Comparison of ENCODE assay signal across 1 cellular context in the genomic region with DNA sequence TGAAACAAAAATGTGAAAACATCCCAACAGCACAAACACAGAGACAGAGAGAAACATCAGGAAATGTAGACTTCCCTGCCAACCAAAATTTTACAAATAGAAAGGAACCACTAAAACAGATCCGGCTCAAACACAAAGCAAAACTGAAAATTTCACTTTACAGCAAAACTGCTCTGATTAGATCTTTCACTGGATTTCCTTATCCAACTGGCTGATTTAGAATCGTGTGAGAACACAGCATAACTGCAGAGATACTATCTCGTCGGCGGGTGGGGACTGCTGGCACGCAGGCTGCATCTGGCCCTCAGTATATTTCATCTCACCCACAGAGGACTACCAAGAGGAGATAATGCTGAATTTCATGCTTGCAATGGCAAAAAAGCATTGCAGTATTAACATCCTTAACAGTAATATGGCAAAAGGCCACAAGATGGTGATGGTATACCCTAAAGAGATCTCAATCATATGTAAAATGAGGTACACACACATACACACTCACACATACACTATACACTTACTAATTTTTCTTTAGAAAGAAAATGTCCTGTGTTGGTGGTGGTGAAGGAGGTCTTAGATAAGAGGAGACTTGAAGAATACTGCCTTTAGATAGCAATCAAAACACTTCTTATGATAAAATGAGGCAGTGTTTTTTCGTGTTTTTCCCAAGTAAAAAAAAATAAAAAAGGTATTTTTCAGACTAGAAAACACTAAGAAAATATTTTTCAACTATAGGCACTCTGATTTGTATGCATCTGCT.
A peak's percentile ranks its signal among the peaks of the same experiment; 100 is the strongest.
TF ChIP-seq lines count a peak whose summit lies in the region.

No MANE protein-coding gene starts in this region.

TF ChIP-seq in HepG2, 621 proteins besides CTCF, POLR2A, EP300 and RAD21 (continued from another document and continues in another):
- TF ChIP-seq, protein P1, sequence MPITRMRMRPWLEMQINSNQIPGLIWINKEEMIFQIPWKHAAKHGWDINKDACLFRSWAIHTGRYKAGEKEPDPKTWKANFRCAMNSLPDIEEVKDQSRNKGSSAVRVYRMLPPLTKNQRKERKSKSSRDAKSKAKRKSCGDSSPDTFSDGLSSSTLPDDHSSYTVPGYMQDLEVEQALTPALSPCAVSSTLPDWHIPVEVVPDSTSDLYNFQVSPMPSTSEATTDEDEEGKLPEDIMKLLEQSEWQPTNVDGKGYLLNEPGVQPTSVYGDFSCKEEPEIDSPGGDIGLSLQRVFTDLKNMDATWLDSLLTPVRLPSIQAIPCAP (CRISPR knock-in tag; IDR thresholded peaks at IDR 0.05; ENCODE audit: low read depth), result no peak
- TF ChIP-seq KLF16 (CRISPR knock-in tag; IDR thresholded peaks at IDR 0.05) (0 out of 4 replicates have a peak, but pooled peaks of 1 of the 2 experiments have one; percentile 53), TOE1 (CRISPR knock-in tag; IDR thresholded peaks at IDR 0.05) (no peak), CHCHD3 (CRISPR knock-in tag; IDR thresholded peaks at IDR 0.05) (no peak), TBX3 (IDR thresholded peaks at IDR 0.05; ENCODE audit: borderline replicate concordance) (no peak), CBFB (CRISPR knock-in tag; IDR thresholded peaks at IDR 0.05) (no peak), MAFK (conservative IDR thresholded peaks at IDR 0.05 in 1 of 2, IDR thresholded peaks at IDR 0.05 in 1 of 2; ENCODE audit: low read length in 2 of 2) (peak; percentile 38 to 59; a peak in 3 of 4 replicates), ERF (CRISPR knock-in tag; IDR thresholded peaks at IDR 0.05) (no peak), ZFYVE20 (CRISPR knock-in tag; IDR thresholded peaks at IDR 0.05; ENCODE audit: borderline replicate concordance, low read depth) (no peak), ZNF234 (CRISPR knock-in tag; conservative IDR thresholded peaks at IDR 0.05) (no peak), FOXC1 (CRISPR knock-in tag; IDR thresholded peaks at IDR 0.05; ENCODE audit: borderline replicate concordance) (no peak), ZNF121 (CRISPR knock-in tag; IDR thresholded peaks at IDR 0.05) (no peak), PITX1 (CRISPR knock-in tag; IDR thresholded peaks at IDR 0.05) (no peak), ARNTL (CRISPR knock-in tag; IDR thresholded peaks at IDR 0.05) (no peak), ZFY (CRISPR knock-in tag; IDR thresholded peaks at IDR 0.05) (no peak), PHF5A (CRISPR knock-in tag; IDR thresholded peaks at IDR 0.05; ENCODE audit: low read depth, unreplicated experiment) (no peak), SRSF9 (IDR thresholded peaks at IDR 0.05; ENCODE audit: borderline replicate concordance, insufficient read depth, low read depth, low read length, poor library complexity, severe bottlenecking) (no peak), RFXAP (CRISPR knock-in tag; IDR thresholded peaks at IDR 0.05; ENCODE audit: borderline replicate concordance) (no peak), ZNF572 (CRISPR knock-in tag; IDR thresholded peaks at IDR 0.05) (no peak), RXRA (CRISPR knock-in tag; IDR thresholded peaks at IDR 0.05) (no peak), DR1 (CRISPR knock-in tag; IDR thresholded peaks at IDR 0.05) (no peak), MIXL1 (CRISPR knock-in tag; IDR thresholded peaks at IDR 0.05) (peak; percentile 64; the same call in 1 of the 2 replicates), ELK4 (CRISPR knock-in tag; IDR thresholded peaks at IDR 0.05; ENCODE audit: borderline replicate concordance) (no peak), ZNF547 (CRISPR knock-in tag; IDR thresholded peaks at IDR 0.05) (no peak), TAF1 (CRISPR knock-in tag; IDR thresholded peaks at IDR 0.05) (no peak), PCBP1 (IDR thresholded peaks at IDR 0.05; ENCODE audit: borderline replicate concordance, low read depth, low read length) (no peak), ZNF577 (CRISPR knock-in tag; IDR thresholded peaks at IDR 0.05; ENCODE audit: borderline replicate concordance, low read depth) (no peak), MAFG (CRISPR knock-in tag; IDR thresholded peaks at IDR 0.05) (no peak), SMC3 (IDR thresholded peaks at IDR 0.05; ENCODE audit: low read length) (peak; percentile 76), SAP130 (CRISPR knock-in tag; IDR thresholded peaks at IDR 0.05; ENCODE audit: low read depth) (peak; percentile 52; the same call in 1 of the 2 replicates), MXD4 (CRISPR knock-in tag; IDR thresholded peaks at IDR 0.05) (peak; percentile 59; the same call in 1 of the 2 replicates), ZNF550 (CRISPR knock-in tag; IDR thresholded peaks at IDR 0.05; ENCODE audit: borderline replicate concordance) (no peak), SPEN (CRISPR knock-in tag; IDR thresholded peaks at IDR 0.05; ENCODE audit: low read depth) (no peak), KDM1A (CRISPR knock-in tag; IDR thresholded peaks at IDR 0.05) (no peak), MTF2 (CRISPR knock-in tag; IDR thresholded peaks at IDR 0.05; ENCODE audit: borderline replicate concordance) (no peak), ZNF367 (CRISPR knock-in tag; IDR thresholded peaks at IDR 0.05; ENCODE audit: borderline replicate concordance) (no peak), POGZ (CRISPR knock-in tag; IDR thresholded peaks at IDR 0.05) (no peak), CCDC6 (CRISPR knock-in tag; IDR thresholded peaks at IDR 0.05) (no peak), TOPORS (CRISPR knock-in tag; IDR thresholded peaks at IDR 0.05) (no peak), ARID2 (CRISPR knock-in tag; IDR thresholded peaks at IDR 0.05; ENCODE audit: borderline replicate concordance) (no peak), CSRNP2 (CRISPR knock-in tag; conservative IDR thresholded peaks at IDR 0.05; ENCODE audit: low read depth) (no peak), ZFP82 (CRISPR knock-in tag; IDR thresholded peaks at IDR 0.05; ENCODE audit: borderline replicate concordance) (no peak), KDM4B (CRISPR knock-in tag; IDR thresholded peaks at IDR 0.05) (no peak), KLF6 (CRISPR knock-in tag; IDR thresholded peaks at IDR 0.05) (no peak), NBN (conservative IDR thresholded peaks at IDR 0.05) (no peak)
- TF ChIP-seq, protein P2, sequence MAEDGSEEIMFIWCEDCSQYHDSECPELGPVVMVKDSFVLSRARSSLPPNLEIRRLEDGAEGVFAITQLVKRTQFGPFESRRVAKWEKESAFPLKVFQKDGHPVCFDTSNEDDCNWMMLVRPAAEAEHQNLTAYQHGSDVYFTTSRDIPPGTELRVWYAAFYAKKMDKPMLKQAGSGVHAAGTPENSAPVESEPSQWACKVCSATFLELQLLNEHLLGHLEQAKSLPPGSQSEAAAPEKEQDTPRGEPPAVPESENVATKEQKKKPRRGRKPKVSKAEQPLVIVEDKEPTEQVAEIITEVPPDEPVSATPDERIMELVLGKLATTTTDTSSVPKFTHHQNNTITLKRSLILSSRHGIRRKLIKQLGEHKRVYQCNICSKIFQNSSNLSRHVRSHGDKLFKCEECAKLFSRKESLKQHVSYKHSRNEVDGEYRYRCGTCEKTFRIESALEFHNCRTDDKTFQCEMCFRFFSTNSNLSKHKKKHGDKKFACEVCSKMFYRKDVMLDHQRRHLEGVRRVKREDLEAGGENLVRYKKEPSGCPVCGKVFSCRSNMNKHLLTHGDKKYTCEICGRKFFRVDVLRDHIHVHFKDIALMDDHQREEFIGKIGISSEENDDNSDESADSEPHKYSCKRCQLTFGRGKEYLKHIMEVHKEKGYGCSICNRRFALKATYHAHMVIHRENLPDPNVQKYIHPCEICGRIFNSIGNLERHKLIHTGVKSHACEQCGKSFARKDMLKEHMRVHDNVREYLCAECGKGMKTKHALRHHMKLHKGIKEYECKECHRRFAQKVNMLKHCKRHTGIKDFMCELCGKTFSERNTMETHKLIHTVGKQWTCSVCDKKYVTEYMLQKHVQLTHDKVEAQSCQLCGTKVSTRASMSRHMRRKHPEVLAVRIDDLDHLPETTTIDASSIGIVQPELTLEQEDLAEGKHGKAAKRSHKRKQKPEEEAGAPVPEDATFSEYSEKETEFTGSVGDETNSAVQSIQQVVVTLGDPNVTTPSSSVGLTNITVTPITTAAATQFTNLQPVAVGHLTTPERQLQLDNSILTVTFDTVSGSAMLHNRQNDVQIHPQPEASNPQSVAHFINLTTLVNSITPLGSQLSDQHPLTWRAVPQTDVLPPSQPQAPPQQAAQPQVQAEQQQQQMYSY (CRISPR knock-in tag; IDR thresholded peaks at IDR 0.05), result no peak
- TF ChIP-seq, protein P3, sequence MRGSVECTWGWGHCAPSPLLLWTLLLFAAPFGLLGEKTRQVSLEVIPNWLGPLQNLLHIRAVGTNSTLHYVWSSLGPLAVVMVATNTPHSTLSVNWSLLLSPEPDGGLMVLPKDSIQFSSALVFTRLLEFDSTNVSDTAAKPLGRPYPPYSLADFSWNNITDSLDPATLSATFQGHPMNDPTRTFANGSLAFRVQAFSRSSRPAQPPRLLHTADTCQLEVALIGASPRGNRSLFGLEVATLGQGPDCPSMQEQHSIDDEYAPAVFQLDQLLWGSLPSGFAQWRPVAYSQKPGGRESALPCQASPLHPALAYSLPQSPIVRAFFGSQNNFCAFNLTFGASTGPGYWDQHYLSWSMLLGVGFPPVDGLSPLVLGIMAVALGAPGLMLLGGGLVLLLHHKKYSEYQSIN (CRISPR knock-in tag; IDR thresholded peaks at IDR 0.05; ENCODE audit: borderline replicate concordance), result no peak
- TF ChIP-seq, protein P4, sequence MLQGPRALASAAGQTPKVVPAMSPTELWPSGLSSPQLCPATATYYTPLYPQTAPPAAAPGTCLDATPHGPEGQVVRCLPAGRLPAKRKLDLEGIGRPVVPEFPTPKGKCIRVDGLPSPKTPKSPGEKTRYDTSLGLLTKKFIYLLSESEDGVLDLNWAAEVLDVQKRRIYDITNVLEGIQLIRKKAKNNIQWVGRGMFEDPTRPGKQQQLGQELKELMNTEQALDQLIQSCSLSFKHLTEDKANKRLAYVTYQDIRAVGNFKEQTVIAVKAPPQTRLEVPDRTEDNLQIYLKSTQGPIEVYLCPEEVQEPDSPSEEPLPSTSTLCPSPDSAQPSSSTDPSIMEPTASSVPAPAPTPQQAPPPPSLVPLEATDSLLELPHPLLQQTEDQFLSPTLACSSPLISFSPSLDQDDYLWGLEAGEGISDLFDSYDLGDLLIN (CRISPR knock-in tag; IDR thresholded peaks at IDR 0.05; ENCODE audit: borderline replicate concordance), result no peak
- TF ChIP-seq, protein P5, sequence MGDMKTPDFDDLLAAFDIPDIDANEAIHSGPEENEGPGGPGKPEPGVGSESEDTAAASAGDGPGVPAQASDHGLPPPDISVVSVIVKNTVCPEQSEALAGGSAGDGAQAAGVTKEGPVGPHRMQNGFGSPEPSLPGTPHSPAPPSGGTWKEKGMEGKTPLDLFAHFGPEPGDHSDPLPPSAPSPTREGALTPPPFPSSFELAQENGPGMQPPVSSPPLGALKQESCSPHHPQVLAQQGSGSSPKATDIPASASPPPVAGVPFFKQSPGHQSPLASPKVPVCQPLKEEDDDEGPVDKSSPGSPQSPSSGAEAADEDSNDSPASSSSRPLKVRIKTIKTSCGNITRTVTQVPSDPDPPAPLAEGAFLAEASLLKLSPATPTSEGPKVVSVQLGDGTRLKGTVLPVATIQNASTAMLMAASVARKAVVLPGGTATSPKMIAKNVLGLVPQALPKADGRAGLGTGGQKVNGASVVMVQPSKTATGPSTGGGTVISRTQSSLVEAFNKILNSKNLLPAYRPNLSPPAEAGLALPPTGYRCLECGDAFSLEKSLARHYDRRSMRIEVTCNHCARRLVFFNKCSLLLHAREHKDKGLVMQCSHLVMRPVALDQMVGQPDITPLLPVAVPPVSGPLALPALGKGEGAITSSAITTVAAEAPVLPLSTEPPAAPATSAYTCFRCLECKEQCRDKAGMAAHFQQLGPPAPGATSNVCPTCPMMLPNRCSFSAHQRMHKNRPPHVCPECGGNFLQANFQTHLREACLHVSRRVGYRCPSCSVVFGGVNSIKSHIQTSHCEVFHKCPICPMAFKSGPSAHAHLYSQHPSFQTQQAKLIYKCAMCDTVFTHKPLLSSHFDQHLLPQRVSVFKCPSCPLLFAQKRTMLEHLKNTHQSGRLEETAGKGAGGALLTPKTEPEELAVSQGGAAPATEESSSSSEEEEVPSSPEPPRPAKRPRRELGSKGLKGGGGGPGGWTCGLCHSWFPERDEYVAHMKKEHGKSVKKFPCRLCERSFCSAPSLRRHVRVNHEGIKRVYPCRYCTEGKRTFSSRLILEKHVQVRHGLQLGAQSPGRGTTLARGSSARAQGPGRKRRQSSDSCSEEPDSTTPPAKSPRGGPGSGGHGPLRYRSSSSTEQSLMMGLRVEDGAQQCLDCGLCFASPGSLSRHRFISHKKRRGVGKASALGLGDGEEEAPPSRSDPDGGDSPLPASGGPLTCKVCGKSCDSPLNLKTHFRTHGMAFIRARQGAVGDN (CRISPR knock-in tag; IDR thresholded peaks at IDR 0.05), result no peak
- TF ChIP-seq, protein P6, sequence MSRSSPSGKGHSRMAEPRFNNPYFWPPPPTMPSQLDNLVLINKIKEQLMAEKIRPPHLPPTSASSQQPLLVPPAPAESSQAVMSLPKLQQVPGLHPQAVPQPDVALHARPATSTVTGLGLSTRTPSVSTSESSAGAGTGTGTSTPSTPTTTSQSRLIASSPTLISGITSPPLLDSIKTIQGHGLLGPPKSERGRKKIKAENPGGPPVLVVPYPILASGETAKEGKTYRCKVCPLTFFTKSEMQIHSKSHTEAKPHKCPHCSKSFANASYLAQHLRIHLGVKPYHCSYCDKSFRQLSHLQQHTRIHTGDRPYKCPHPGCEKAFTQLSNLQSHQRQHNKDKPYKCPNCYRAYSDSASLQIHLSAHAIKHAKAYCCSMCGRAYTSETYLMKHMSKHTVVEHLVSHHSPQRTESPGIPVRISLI (CRISPR knock-in tag; IDR thresholded peaks at IDR 0.05; ENCODE audit: borderline replicate concordance), result no peak
- TF ChIP-seq, protein P7, sequence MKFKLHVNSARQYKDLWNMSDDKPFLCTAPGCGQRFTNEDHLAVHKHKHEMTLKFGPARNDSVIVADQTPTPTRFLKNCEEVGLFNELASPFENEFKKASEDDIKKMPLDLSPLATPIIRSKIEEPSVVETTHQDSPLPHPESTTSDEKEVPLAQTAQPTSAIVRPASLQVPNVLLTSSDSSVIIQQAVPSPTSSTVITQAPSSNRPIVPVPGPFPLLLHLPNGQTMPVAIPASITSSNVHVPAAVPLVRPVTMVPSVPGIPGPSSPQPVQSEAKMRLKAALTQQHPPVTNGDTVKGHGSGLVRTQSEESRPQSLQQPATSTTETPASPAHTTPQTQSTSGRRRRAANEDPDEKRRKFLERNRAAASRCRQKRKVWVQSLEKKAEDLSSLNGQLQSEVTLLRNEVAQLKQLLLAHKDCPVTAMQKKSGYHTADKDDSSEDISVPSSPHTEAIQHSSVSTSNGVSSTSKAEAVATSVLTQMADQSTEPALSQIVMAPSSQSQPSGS (CRISPR knock-in tag; IDR thresholded peaks at IDR 0.05), result no peak
